10 cellular contexts compared by ENCODE assay signal in genomic region chr1:159088050-159088449, GRCh38. TPM values are rescaled to one million over a fixed set of nuclear protein-coding genes. Genes with fewer than 3 reads are reported as not detected.
DNase-seq lines count a peak whose midpoint lies in the region; ATAC-seq lines count a peak whose summit lies in the region.
"Had no signal": no experiment of that assay in that cellular context is flagged by ENCODE, and none has a peak within 500 bp of the region (broad histone marks: within the 10 kb centered on the region; RNA-seq: fewer than 3 reads in every experiment).

No MANE protein-coding gene starts in this region.

- peak overlapping the region in 1 of 10 donors; percentile 21 for H3K4me3 Mint-ChIP-seq in naive thymus-derived CD4-positive, alpha-beta T cell

- CTCF ChIA-PET in naive thymus-derived CD4-positive, alpha-beta T cell (lab: Charles Lee), result interaction anchor here (0.7 to 1.8 kb wide), 4 partner anchors 12 to 884 kb away, joined by 3 to 9 read pairs (median 4); partner anchors contain the start of gene AIM2

- H3K4me1 Mint-ChIP-seq in naive thymus-derived CD4-positive, alpha-beta T cell, result peaks cover 0 to 48% (median 0%) of the 10 kb centered on the region in 7 donors

- no peaks in the 10 kb centered on the region for H3K36me3 Mint-ChIP-seq in naive thymus-derived CD4-positive, alpha-beta T cell

- intact Hi-C loops in naive thymus-derived CD4-positive, alpha-beta T cell (cut with micrococcal nuclease), result loop anchor here in 1 of 2 donors (5.0 kb wide), 1 partner anchor 1096 kb away; the partner anchor contains the start of gene KIRREL1

- H3K4me3 ChIP-seq in naive thymus-derived CD4-positive, alpha-beta T cell (ENCODE audit: low read length), result no peak overlapping the region
- H3K4me3 ChIP-seq: lung had no signal

- no peaks in the 10 kb centered on the region for H3K4me1 ChIP-seq in naive thymus-derived CD4-positive, alpha-beta T cell (ENCODE audit: control insufficient read depth in 2 of 2, insufficient read depth in 2 of 2, low read length in 2 of 2)

- POLR2A ChIA-PET in naive thymus-derived CD4-positive, alpha-beta T cell (lab: Charles Lee), result no interaction called here

- no peaks in the 10 kb centered on the region for H3K27me3 Mint-ChIP-seq in naive thymus-derived CD4-positive, alpha-beta T cell

- ATAC-seq in naive thymus-derived CD4-positive, alpha-beta T cell, result peak; percentile 46
- no peak for ATAC-seq in HG02870 (IDR thresholded peaks at IDR 0.05; ENCODE audit: unreplicated experiment)
- ATAC-seq in HG03378 (IDR thresholded peaks at IDR 0.05; ENCODE audit: unreplicated experiment), result no peak
- ATAC-seq in HG03097 (IDR thresholded peaks at IDR 0.05; ENCODE audit: low FRiP score, unreplicated experiment), result no peak

- DNase-seq in GM04504 (ENCODE audit: low read depth) (peak; percentile 59), NOMO-1 treated with DMSO at 0.1 percent for 48 hours (lab: John Stamatoyannopoulos, UW; ENCODE audit: unreplicated experiment) (peak; percentile 72), astrocyte of the hippocampus (ENCODE audit: low read depth, low spot score) (peak; percentile 56), T-helper 1 cell (no peak)
- DNase-seq in naive thymus-derived CD4-positive, alpha-beta T cell, result no peak
- DNase-seq: effector memory CD4-positive, alpha-beta T cell had no signal

- no peak overlapping the region for H3K27ac Mint-ChIP-seq in naive thymus-derived CD4-positive, alpha-beta T cell

- no peak overlapping the region for H3K27ac ChIP-seq in naive thymus-derived CD4-positive, alpha-beta T cell (ENCODE audit: low read depth, low read length)

- no peaks in the 10 kb centered on the region for H3K9me3 ChIP-seq in naive thymus-derived CD4-positive, alpha-beta T cell (ENCODE audit: control insufficient read depth in 2 of 3, low read length in 3 of 3)

- H3K36me3 ChIP-seq in naive thymus-derived CD4-positive, alpha-beta T cell (ENCODE audit: control insufficient read depth in 2 of 3, insufficient read depth in 3 of 3, low read length in 3 of 3), result no peaks in the 10 kb centered on the region

- H3K27me3 ChIP-seq in naive thymus-derived CD4-positive, alpha-beta T cell (ENCODE audit: control insufficient read depth in 2 of 2, insufficient read depth in 2 of 2, low read length in 2 of 2), result no peaks in the 10 kb centered on the region

- no peaks in the 10 kb centered on the region for H3K9me3 Mint-ChIP-seq in naive thymus-derived CD4-positive, alpha-beta T cell

RNA-seq across cellular contexts. Expression of gene AIM2, which starts 11.5 kb away (rescaled TPM):
- total RNA-seq in naive thymus-derived CD4-positive, alpha-beta T cell, result 1 to 10 TPM in 2 of 5 experiments, under 1 TPM in 2, not detected in 1; 0.32 to 8.8 (median 2.1) TPM
- polyA plus RNA-seq in naive thymus-derived CD4-positive, alpha-beta T cell, result not detected

Comparison
In these comparisons a context has a peak if more than half of its experiments do, and no peak if none do; other contexts are left out.
1. DNase-seq: peak in GM04504 (single experiment), NOMO-1 treated with DMSO at 0.1 percent for 48 hours (single experiment) and astrocyte of the hippocampus (single experiment); none in naive thymus-derived CD4-positive, alpha-beta T cell (0 of 9) and T-helper 1 cell (0 of 5).